Comparison of ENCODE assay signal across 9 cellular contexts in genomic region chr4:113636438-113636818, GRCh38.
DNase-seq lines count a peak whose midpoint lies in the region; ATAC-seq and TF ChIP-seq lines count a peak whose summit lies in the region.
"Had no signal": no experiment of that assay in that cellular context is flagged by ENCODE, and none has a peak within 500 bp of the region (broad histone marks: within the 10 kb centered on the region; RNA-seq: fewer than 3 reads in every experiment).

No MANE protein-coding gene starts in this region.

- peak; percentile 11 for TF ChIP-seq CTCF in osteoblast (IDR thresholded peaks at IDR 0.05; ENCODE audit: extremely low read depth, low read depth, low read length)

- H3K4me3 ChIP-seq in osteoblast (ENCODE audit: insufficient read depth, low read length): no peak overlapping the region
- H3K4me3 ChIP-seq: lung had no signal

- ATAC-seq in HG03045 (IDR thresholded peaks at IDR 0.05; ENCODE audit: unreplicated experiment) (peak; percentile 41), T-helper 17 cell (peak; percentile 70), GM18520 (IDR thresholded peaks at IDR 0.05; ENCODE audit: unreplicated experiment) (no peak)

- H3K27ac Mint-ChIP-seq in activated naive CD4-positive, alpha-beta T cell treated with anti-CD3 and anti-CD28 coated beads, Interleukin-2, amount 10 ng/mL, durations not matched to agents 7 days and 5 days: peak overlapping the region; percentile 86
- H3K27ac Mint-ChIP-seq in T-helper 17 cell: no peak overlapping the region

- H3K4me1 ChIP-seq in osteoblast (ENCODE audit: insufficient read depth, low read length): peaks cover 44% of the 10 kb centered on the region

- CTCF ChIA-PET in activated naive CD4-positive, alpha-beta T cell treated with anti-CD3 and anti-CD28 coated beads, Interleukin-2, amount 10 ng/mL, durations not matched to agents 7 days and 5 days (lab: Charles Lee): interaction anchor here (0.5 to 3.1 kb wide), 7 partner anchors 37 to 752 kb away, joined by 3 to 14 read pairs (median 8); no protein-coding TSS in a partner anchor

- H2AFZ ChIP-seq in osteoblast (ENCODE audit: low read length): no peak overlapping the region

- DNase-seq in activated naive CD4-positive, alpha-beta T cell treated with anti-CD3 and anti-CD28 coated beads, Interleukin-2, amount 10 ng/mL, durations not matched to agents 7 days and 5 days: peak; percentile 27
- DNase-seq in activated naive CD4-positive, alpha-beta T cell (lab: John Stamatoyannopoulos, UW): no peak
- no peak for DNase-seq in T-helper 17 cell
- DNase-seq in osteoblast (ENCODE audit: insufficient read length, low spot score, missing footprints): no peak
- DNase-seq in stimulated activated CD4-positive, alpha-beta T cell treated with anti-CD3 and anti-CD28 coated beads, Interleukin-1b, Interleukin-23, amount 100 ng/mL, for 48 hours: no peak
- no peak for DNase-seq in hypothalamus (lab: John Stamatoyannopoulos, UW)

- H3K9me3 ChIP-seq in T-helper 17 cell (ENCODE audit: control insufficient read depth, low read length, poor library complexity, severe bottlenecking) (no peaks in the 10 kb centered on the region), osteoblast (ENCODE audit: low read depth, low read length) (no peaks in the 10 kb centered on the region)

- peak overlapping the region; percentile 62 for H3K27ac ChIP-seq in osteoblast (ENCODE audit: low read depth, low read length)

- H3K4me1 Mint-ChIP-seq in activated naive CD4-positive, alpha-beta T cell treated with anti-CD3 and anti-CD28 coated beads, Interleukin-2, amount 10 ng/mL, durations not matched to agents 7 days and 5 days: peaks cover 50% of the 10 kb centered on the region
- peaks cover 44% of the 10 kb centered on the region for H3K4me1 Mint-ChIP-seq in T-helper 17 cell

- H3K4me3 Mint-ChIP-seq in activated naive CD4-positive, alpha-beta T cell treated with anti-CD3 and anti-CD28 coated beads, Interleukin-2, amount 10 ng/mL, durations not matched to agents 7 days and 5 days: peak overlapping the region; percentile 33
- peak overlapping the region; percentile 68 for H3K4me3 Mint-ChIP-seq in T-helper 17 cell

- peaks cover 85% of the 10 kb centered on the region for H3K79me2 ChIP-seq in osteoblast (ENCODE audit: insufficient read depth, low read length)

- H4K20me1 ChIP-seq in osteoblast (ENCODE audit: insufficient read depth, low read length): peaks cover 55% of the 10 kb centered on the region

- no peaks in the 10 kb centered on the region for H3K27me3 Mint-ChIP-seq in activated naive CD4-positive, alpha-beta T cell treated with anti-CD3 and anti-CD28 coated beads, Interleukin-2, amount 10 ng/mL, durations not matched to agents 7 days and 5 days
- no peaks in the 10 kb centered on the region for H3K27me3 Mint-ChIP-seq in T-helper 17 cell

- H3K36me3 Mint-ChIP-seq in activated naive CD4-positive, alpha-beta T cell treated with anti-CD3 and anti-CD28 coated beads, Interleukin-2, amount 10 ng/mL, durations not matched to agents 7 days and 5 days: peaks cover 13% of the 10 kb centered on the region
- H3K36me3 Mint-ChIP-seq in T-helper 17 cell (ENCODE audit: low read depth): peaks cover 2% of the 10 kb centered on the region

- H3K27me3 ChIP-seq in osteoblast (ENCODE audit: insufficient read depth, low read length): no peaks in the 10 kb centered on the region

- peak overlapping the region; percentile 13 for H3K4me2 ChIP-seq in osteoblast (ENCODE audit: insufficient read depth, low read length)

- peaks cover 5% of the 10 kb centered on the region for H3K9me3 Mint-ChIP-seq in activated naive CD4-positive, alpha-beta T cell treated with anti-CD3 and anti-CD28 coated beads, Interleukin-2, amount 10 ng/mL, durations not matched to agents 7 days and 5 days

- no peaks in the 10 kb centered on the region for H3K36me3 ChIP-seq in osteoblast (ENCODE audit: insufficient read depth, low read length)
